Comparison of ENCODE assay signal across 8 cellular contexts in the genomic region with DNA sequence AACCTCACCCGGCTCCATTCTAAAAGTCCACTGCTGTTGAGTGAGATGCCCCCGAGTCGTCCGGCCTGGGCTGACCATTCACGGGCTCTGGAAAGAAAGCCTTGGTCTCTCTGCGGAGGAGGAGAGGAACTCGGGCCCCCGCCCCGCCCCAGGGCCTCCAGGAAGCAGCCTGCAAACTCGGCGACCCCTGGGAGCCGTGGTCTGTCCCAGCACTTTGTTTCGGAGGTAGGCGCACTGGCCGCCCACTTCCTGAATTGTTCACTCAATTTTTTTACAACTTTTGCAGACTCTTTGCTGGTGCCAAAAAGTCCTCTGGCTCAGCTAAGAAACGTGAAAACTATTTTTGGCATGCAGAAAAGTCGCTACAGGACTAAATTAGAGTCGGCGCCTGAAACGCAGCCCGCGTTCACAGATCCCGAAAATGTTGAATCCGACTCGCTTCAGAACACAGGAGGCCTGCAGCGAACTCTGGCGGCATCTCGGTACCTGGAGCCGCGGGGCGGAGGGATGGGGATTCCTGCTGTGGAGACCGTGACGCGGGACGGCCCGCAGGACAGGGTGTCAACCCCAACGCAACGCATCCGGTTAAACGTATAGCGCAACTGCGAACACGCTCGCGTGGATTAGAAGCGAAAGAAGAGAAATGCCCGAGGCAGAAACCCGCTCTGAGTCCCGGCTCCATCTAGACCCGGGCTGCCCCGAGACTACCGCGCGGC. TPM values are rescaled to one million over a fixed set of nuclear protein-coding genes. Genes with fewer than 3 reads are reported as not detected.
A peak's percentile ranks its signal among the peaks of the same experiment; 100 is the strongest.
DNase-seq lines count a peak whose midpoint lies in the region; ATAC-seq, FAIRE-seq and TF ChIP-seq lines count a peak whose summit lies in the region.

No MANE protein-coding gene starts in this region.

- peak overlapping the region; percentile 68 for H3K4me3 ChIP-seq in lower lobe of right lung

- no peaks in the 10 kb centered on the region for H3K36me3 ChIP-seq in lower lobe of right lung

- H3K27ac ChIP-seq in lower lobe of right lung = peak overlapping the region; percentile 83

- FAIRE-seq in endometrium (lab: Jason Lieb, UNC) = peak; percentile 81

- peak; percentile 61 for TF ChIP-seq CTCF in lower lobe of right lung (IDR thresholded peaks at IDR 0.05)

- intact Hi-C loops in lower lobe of right lung (cut with DNase I) = no loop called here

- ATAC-seq in lower lobe of right lung (peak; percentile 71 to 86), HG03354 (IDR thresholded peaks at IDR 0.05; ENCODE audit: poor library complexity, severe bottlenecking, unreplicated experiment) (no peak), GM21737 (IDR thresholded peaks at IDR 0.05; ENCODE audit: unreplicated experiment) (no peak)
- no peak for ATAC-seq in stimulated activated naive CD8-positive, alpha-beta T cell treated with anti-CD3 and anti-CD28 coated beads, Interleukin-15, Interleukin-2, amounts not matched to agents 100 U/mL and 50 U/mL, for 24 hours

- H3K9me3 ChIP-seq in lower lobe of right lung = no peaks in the 10 kb centered on the region

- H3K4me1 ChIP-seq in lower lobe of right lung = peaks cover 29% of the 10 kb centered on the region

- peaks cover 22% of the 10 kb centered on the region for H3K27me3 ChIP-seq in lower lobe of right lung (ENCODE audit: low read depth)

- DNase-seq in GM04504 (ENCODE audit: low read depth) (peak; percentile 85), T follicular helper cell (ENCODE audit: low read depth) (peak; percentile 6), lower lobe of right lung (peak; percentile 76), NCI-H1694 treated with DMSO at 0.1 percent for 48 hours (lab: John Stamatoyannopoulos, UW) (no peak)
- peak; percentile 26 for DNase-seq in stimulated activated naive CD8-positive, alpha-beta T cell treated with anti-CD3 and anti-CD28 coated beads, Interleukin-15, Interleukin-2, amounts not matched to agents 100 U/mL and 50 U/mL, for 24 hours

RNA-seq across cellular contexts. Expression of a gene that starts 1.5 kb away (rescaled TPM):
- 36.3 TPM for total RNA-seq in lower lobe of right lung

Comparison
In these comparisons a context has a peak if more than half of its experiments do, and no peak if none do; other contexts are left out.
1. ATAC-seq: peak in lower lobe of right lung (2 of 2); none in stimulated activated naive CD8-positive, alpha-beta T cell treated with anti-CD3 and anti-CD28 coated beads, Interleukin-15, Interleukin-2, amounts not matched to agents 100 U/mL and 50 U/mL, for 24 hours (single experiment), HG03354 (single experiment) and GM21737 (single experiment).